Comparison of ENCODE assay signal across 1 cellular context in genomic region chr16:30033270-30033669, GRCh38.
TF ChIP-seq lines count a peak whose summit lies in the region.

No MANE protein-coding gene starts in this region.

TF ChIP-seq in HepG2, 621 proteins besides CTCF, POLR2A, EP300 and RAD21:
- TF ChIP-seq ZNF878 (CRISPR knock-in tag; IDR thresholded peaks at IDR 0.05) (no peak), SYNCRIP (IDR thresholded peaks at IDR 0.05; ENCODE audit: insufficient read depth, low read depth, low read length) (no peak), MAFF (IDR thresholded peaks at IDR 0.05; ENCODE audit: low read depth, low read length) (peak; percentile 83), FOSL1 (CRISPR knock-in tag; IDR thresholded peaks at IDR 0.05; ENCODE audit: borderline replicate concordance) (no peak), ZNF44 (CRISPR knock-in tag; IDR thresholded peaks at IDR 0.05) (no peak), HMGXB4 (CRISPR knock-in tag; IDR thresholded peaks at IDR 0.05; ENCODE audit: borderline replicate concordance in 1 of 2, low read depth in 1 of 2) (no peak), CCAR2 (optimal IDR thresholded peaks at IDR 0.05; ENCODE audit: low read depth, low read length) (no peak), SP5 (CRISPR knock-in tag; IDR thresholded peaks at IDR 0.05; ENCODE audit: borderline replicate concordance, low read depth) (no peak), ELK4 (CRISPR knock-in tag; IDR thresholded peaks at IDR 0.05; ENCODE audit: borderline replicate concordance) (no peak), HMG20A (CRISPR knock-in tag; IDR thresholded peaks at IDR 0.05; ENCODE audit: borderline replicate concordance) (no peak), ZNF691 (CRISPR knock-in tag; IDR thresholded peaks at IDR 0.05; ENCODE audit: borderline replicate concordance, low read depth) (no peak), ZHX1 (CRISPR knock-in tag; IDR thresholded peaks at IDR 0.05; ENCODE audit: low read depth) (no peak), ZNF576 (CRISPR knock-in tag; IDR thresholded peaks at IDR 0.05) (no peak), MAFK (conservative IDR thresholded peaks at IDR 0.05 in 1 of 2, IDR thresholded peaks at IDR 0.05 in 1 of 2; ENCODE audit: low read length in 2 of 2) (peak; percentile 91), ZNF530 (CRISPR knock-in tag; IDR thresholded peaks at IDR 0.05; ENCODE audit: low read depth) (no peak)
